Comparison of ENCODE assay signal across 8 cellular contexts in genomic region chr5:43063731-43064171, GRCh38. TPM values are rescaled to one million over a fixed set of nuclear protein-coding genes. Genes with fewer than 3 reads are reported as not detected.
DNase-seq lines count a peak whose midpoint lies in the region; ATAC-seq and TF ChIP-seq lines count a peak whose summit lies in the region.

No MANE protein-coding gene starts in this region.

- H3K4me1 Mint-ChIP-seq in CD4-positive, CD25-positive, alpha-beta regulatory T cell, result peaks cover 11 to 44% (median 23%) of the 10 kb centered on the region in 4 donors
- H3K4me1 Mint-ChIP-seq in natural killer cell, result peaks cover 31 to 32% of the 10 kb centered on the region in 2 donors

- H3K27me3 Mint-ChIP-seq in CD4-positive, CD25-positive, alpha-beta regulatory T cell, result peaks cover 6% of the 10 kb centered on the region
- no peaks in the 10 kb centered on the region for H3K27me3 Mint-ChIP-seq in natural killer cell (ENCODE audit: low read depth in 2 of 2)

- no peaks in the 10 kb centered on the region for H3K36me3 ChIP-seq in CD4-positive, CD25-positive, alpha-beta regulatory T cell (ENCODE audit: control insufficient read depth, insufficient read depth, low read length)
- H3K36me3 ChIP-seq in SJCRH30, result no peaks in the 10 kb centered on the region

- H3K4me3 ChIP-seq in CD4-positive, CD25-positive, alpha-beta regulatory T cell (ENCODE audit: low read depth, low read length), result no peak overlapping the region
- H3K4me3 ChIP-seq in choroid plexus epithelial cell (ENCODE audit: low read depth, low read length), result no peak overlapping the region
- H3K4me3 ChIP-seq in SJCRH30, result no peak overlapping the region

- TF ChIP-seq CTCF in choroid plexus epithelial cell (conservative IDR thresholded peaks at IDR 0.05; ENCODE audit: low read depth, low read length) (no peak), natural killer cell (IDR thresholded peaks at IDR 0.05) (no peak)

- no peaks in the 10 kb centered on the region for H3K9me3 ChIP-seq in CD4-positive, CD25-positive, alpha-beta regulatory T cell (ENCODE audit: control insufficient read depth in 2 of 2, low read length in 2 of 2)
- H3K9me3 ChIP-seq in SJCRH30 (replicated peaks), result peaks cover 10% of the 10 kb centered on the region; the same call in 1 of the 2 replicates

- DNase-seq in CD4-positive, CD25-positive, alpha-beta regulatory T cell, result no peak
- peak; percentile 89 for DNase-seq in MV-4-11 (lab: John Stamatoyannopoulos, UW)
- peak; percentile 38 for DNase-seq in choroid plexus epithelial cell (ENCODE audit: low read depth)
- no peak for DNase-seq in natural killer cell
- DNase-seq in NCI-H187 treated with DMSO at 0.1 percent for 48 hours (lab: John Stamatoyannopoulos, UW), result no peak
- DNase-seq in NCI-H748 (lab: John Stamatoyannopoulos, UW; ENCODE audit: unreplicated experiment), result no peak
- DNase-seq in SJCRH30, result no peak

- no peak for ATAC-seq in CD4-positive, CD25-positive, alpha-beta regulatory T cell (ENCODE audit: low read depth in 2 of 2)
- no peak for ATAC-seq in natural killer cell
- ATAC-seq in GM18867 (IDR thresholded peaks at IDR 0.05; ENCODE audit: unreplicated experiment), result no peak

- H3K4me3 Mint-ChIP-seq in CD4-positive, CD25-positive, alpha-beta regulatory T cell, result peak overlapping the region; percentile 97 to 98 (median 98)
- H3K4me3 Mint-ChIP-seq in natural killer cell, result no peak overlapping the region

- H3K36me3 Mint-ChIP-seq in CD4-positive, CD25-positive, alpha-beta regulatory T cell, result peaks cover 11% of the 10 kb centered on the region
- H3K36me3 Mint-ChIP-seq in natural killer cell, result no peaks in the 10 kb centered on the region

- no peaks in the 10 kb centered on the region for H3K27me3 ChIP-seq in CD4-positive, CD25-positive, alpha-beta regulatory T cell (ENCODE audit: control insufficient read depth, insufficient read depth, low read length)
- H3K27me3 ChIP-seq in SJCRH30, result no peaks in the 10 kb centered on the region

- H3K9me3 Mint-ChIP-seq in CD4-positive, CD25-positive, alpha-beta regulatory T cell, result peaks cover 0 to 14% (median 2%) of the 10 kb centered on the region in 7 donors
- no peaks in the 10 kb centered on the region for H3K9me3 Mint-ChIP-seq in natural killer cell

- H3K4me1 ChIP-seq in CD4-positive, CD25-positive, alpha-beta regulatory T cell (ENCODE audit: control insufficient read depth, insufficient read depth, low read length, poor library complexity, severe bottlenecking), result peaks cover 26% of the 10 kb centered on the region
- H3K4me1 ChIP-seq in SJCRH30, result peaks cover 9% of the 10 kb centered on the region

- H3K27ac Mint-ChIP-seq in CD4-positive, CD25-positive, alpha-beta regulatory T cell, result peak overlapping the region; percentile 83 to 100 (median 99)
- peak overlapping the region; percentile 97 to 100 for H3K27ac Mint-ChIP-seq in natural killer cell

- H3K27ac ChIP-seq in CD4-positive, CD25-positive, alpha-beta regulatory T cell (ENCODE audit: insufficient read depth, low read length, poor library complexity, severe bottlenecking), result peak overlapping the region; percentile 99
- H3K27ac ChIP-seq in SJCRH30, result no peak overlapping the region

- intact Hi-C loops in natural killer cell (cut with micrococcal nuclease), result loop anchor here (1.0 to 2.0 kb wide), 2 partner anchors 21 to 71 kb away; no protein-coding TSS in a partner anchor

RNA-seq across cellular contexts. Expression of gene ANXA2R, which starts 23.6 kb away (rescaled TPM):
- 38.7 TPM for total RNA-seq in CD4-positive, CD25-positive, alpha-beta regulatory T cell
- polyA plus RNA-seq in CD4-positive, CD25-positive, alpha-beta regulatory T cell, result 10 to 100 TPM; 35.8 to 69.7 (median 55.7) TPM
- 10 to 100 TPM; 34.3 to 55.2 (median 38.0) TPM for total RNA-seq in natural killer cell
- 3.3 and 3.5 TPM in 2 replicates for total RNA-seq in SJCRH30 (2014; rRNA removed; shearing (Covaris generic))

RNA-seq across cellular contexts. Expression of gene ZNF131, which starts 57.0 kb away (rescaled TPM):
- total RNA-seq in CD4-positive, CD25-positive, alpha-beta regulatory T cell, result 77.9 TPM
- polyA plus RNA-seq in CD4-positive, CD25-positive, alpha-beta regulatory T cell, result 10 to 100 TPM; 41.4 to 62.6 (median 53.8) TPM
- total RNA-seq in natural killer cell, result 10 to 100 TPM; 69.0 to 84.0 (median 83.5) TPM
- 67.2 and 80.5 TPM in 2 replicates for total RNA-seq in SJCRH30 (2014; rRNA removed; shearing (Covaris generic))

Comparison
In these comparisons a context has a peak if more than half of its experiments do, and no peak if none do; other contexts are left out.
1. DNase-seq: peak in MV-4-11 (single experiment) and choroid plexus epithelial cell (single experiment); none in CD4-positive, CD25-positive, alpha-beta regulatory T cell (0 of 3), natural killer cell (single experiment), NCI-H187 treated with DMSO at 0.1 percent for 48 hours (single experiment), NCI-H748 (single experiment) and SJCRH30 (0 of 2).